ENCODE assay signal across 1 cellular context in the genomic region with DNA sequence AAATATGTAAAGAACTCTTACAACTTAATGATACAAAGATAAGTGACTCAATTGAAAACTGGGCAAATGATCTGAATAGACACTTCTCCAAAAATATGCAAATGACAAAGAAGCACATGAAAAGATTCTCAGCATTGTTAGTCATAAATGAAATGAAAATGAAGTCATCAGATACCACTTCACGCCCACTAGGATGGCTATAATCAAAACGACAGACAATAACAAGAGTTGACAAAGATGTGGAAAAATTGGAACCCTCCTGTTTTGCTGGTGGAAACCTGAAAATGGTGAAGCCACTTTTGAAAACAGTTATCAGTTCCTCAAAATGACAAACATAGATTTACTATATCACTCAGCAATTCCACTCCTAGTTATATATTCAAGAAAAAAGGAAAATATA.
A peak's percentile ranks its signal among the peaks of the same experiment; 100 is the strongest.
TF ChIP-seq lines count a peak whose summit lies in the region.

No MANE protein-coding gene starts in this region.

TF ChIP-seq in GM12878, 131 proteins besides CTCF, POLR2A, EP300 and RAD21 (continued from another document and continues in another):
- TF ChIP-seq, protein P1, sequence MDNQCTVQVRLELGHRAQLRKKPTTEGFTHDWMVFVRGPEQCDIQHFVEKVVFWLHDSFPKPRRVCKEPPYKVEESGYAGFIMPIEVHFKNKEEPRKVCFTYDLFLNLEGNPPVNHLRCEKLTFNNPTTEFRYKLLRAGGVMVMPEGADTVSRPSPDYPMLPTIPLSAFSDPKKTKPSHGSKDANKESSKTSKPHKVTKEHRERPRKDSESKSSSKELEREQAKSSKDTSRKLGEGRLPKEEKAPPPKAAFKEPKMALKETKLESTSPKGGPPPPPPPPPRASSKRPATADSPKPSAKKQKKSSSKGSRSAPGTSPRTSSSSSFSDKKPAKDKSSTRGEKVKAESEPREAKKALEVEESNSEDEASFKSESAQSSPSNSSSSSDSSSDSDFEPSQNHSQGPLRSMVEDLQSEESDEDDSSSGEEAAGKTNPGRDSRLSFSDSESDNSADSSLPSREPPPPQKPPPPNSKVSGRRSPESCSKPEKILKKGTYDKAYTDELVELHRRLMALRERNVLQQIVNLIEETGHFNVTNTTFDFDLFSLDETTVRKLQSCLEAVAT (IDR thresholded peaks at IDR 0.05), result no peak
- TF ChIP-seq YY1 (IDR thresholded peaks at IDR 0.05; ENCODE audit: low read depth, low read length) (no peak), IRF3 (IDR thresholded peaks at IDR 0.05) (no peak), TCF12 (IDR thresholded peaks at IDR 0.05; ENCODE audit: low read depth, low read length) (no peak), CREB1 (IDR thresholded peaks at IDR 0.05; ENCODE audit: low read depth) (no peak), STAT3 (IDR thresholded peaks at IDR 0.05; ENCODE audit: low read depth, low read length) (no peak), POU2F2 (IDR thresholded peaks at IDR 0.05; ENCODE audit: borderline replicate concordance, low read depth, low read length) (peak; percentile 92), NFIC (IDR thresholded peaks at IDR 0.05; ENCODE audit: low read depth, low read length) (peak; percentile 79; the same call in 1 of the 2 replicates), CREM (IDR thresholded peaks at IDR 0.05; ENCODE audit: low read depth) (peak; percentile 50; the same call in 1 of the 2 replicates), POLR2AphosphoS5 (IDR thresholded peaks at IDR 0.05; ENCODE audit: low read length) (no peak), CBFB (IDR thresholded peaks at IDR 0.05; ENCODE audit: low read depth) (peak; percentile 38; the same call in 1 of the 2 replicates), EGR1 (IDR thresholded peaks at IDR 0.05; ENCODE audit: borderline replicate concordance in 1 of 2, low read depth in 2 of 2, low read length in 2 of 2) (no peak), ZNF622 (IDR thresholded peaks at IDR 0.05) (no peak), RELB (IDR thresholded peaks at IDR 0.05; ENCODE audit: low read depth) (no peak), NR2F1 (conservative IDR thresholded peaks at IDR 0.05) (peak; percentile 41; the same call in 1 of the 2 replicates), KDM1A (IDR thresholded peaks at IDR 0.05; ENCODE audit: borderline replicate concordance) (no peak), SREBF1 (IDR thresholded peaks at IDR 0.05; ENCODE audit: low read length) (peak; percentile 69; the same call in 1 of the 2 replicates), TARDBP (IDR thresholded peaks at IDR 0.05; ENCODE audit: borderline replicate concordance) (no peak), USF2 (IDR thresholded peaks at IDR 0.05; ENCODE audit: borderline replicate concordance, low read depth, low read length) (no peak), CUX1 (IDR thresholded peaks at IDR 0.05; ENCODE audit: insufficient replicate concordance, low read depth, low read length) (no peak), IKZF1 (conservative IDR thresholded peaks at IDR 0.05) (peak; percentile 37; the same call in 1 of the 2 replicates), STAT1 (conservative IDR thresholded peaks at IDR 0.05) (no peak), MXI1 (IDR thresholded peaks at IDR 0.05; ENCODE audit: low read depth, low read length) (no peak), NBN (IDR thresholded peaks at IDR 0.05) (0 out of 2 replicates have a peak, but pooled peaks have one; percentile 26), SMC3 (IDR thresholded peaks at IDR 0.05; ENCODE audit: borderline replicate concordance, low read length) (no peak), ZNF274 (IDR thresholded peaks at IDR 0.05; ENCODE audit: insufficient read depth, insufficient read length) (no peak), ELK1 (IDR thresholded peaks at IDR 0.05; ENCODE audit: low read depth, low read length) (no peak), HCFC1 (IDR thresholded peaks at IDR 0.05; ENCODE audit: low read length) (no peak)
- TF ChIP-seq, protein P2, sequence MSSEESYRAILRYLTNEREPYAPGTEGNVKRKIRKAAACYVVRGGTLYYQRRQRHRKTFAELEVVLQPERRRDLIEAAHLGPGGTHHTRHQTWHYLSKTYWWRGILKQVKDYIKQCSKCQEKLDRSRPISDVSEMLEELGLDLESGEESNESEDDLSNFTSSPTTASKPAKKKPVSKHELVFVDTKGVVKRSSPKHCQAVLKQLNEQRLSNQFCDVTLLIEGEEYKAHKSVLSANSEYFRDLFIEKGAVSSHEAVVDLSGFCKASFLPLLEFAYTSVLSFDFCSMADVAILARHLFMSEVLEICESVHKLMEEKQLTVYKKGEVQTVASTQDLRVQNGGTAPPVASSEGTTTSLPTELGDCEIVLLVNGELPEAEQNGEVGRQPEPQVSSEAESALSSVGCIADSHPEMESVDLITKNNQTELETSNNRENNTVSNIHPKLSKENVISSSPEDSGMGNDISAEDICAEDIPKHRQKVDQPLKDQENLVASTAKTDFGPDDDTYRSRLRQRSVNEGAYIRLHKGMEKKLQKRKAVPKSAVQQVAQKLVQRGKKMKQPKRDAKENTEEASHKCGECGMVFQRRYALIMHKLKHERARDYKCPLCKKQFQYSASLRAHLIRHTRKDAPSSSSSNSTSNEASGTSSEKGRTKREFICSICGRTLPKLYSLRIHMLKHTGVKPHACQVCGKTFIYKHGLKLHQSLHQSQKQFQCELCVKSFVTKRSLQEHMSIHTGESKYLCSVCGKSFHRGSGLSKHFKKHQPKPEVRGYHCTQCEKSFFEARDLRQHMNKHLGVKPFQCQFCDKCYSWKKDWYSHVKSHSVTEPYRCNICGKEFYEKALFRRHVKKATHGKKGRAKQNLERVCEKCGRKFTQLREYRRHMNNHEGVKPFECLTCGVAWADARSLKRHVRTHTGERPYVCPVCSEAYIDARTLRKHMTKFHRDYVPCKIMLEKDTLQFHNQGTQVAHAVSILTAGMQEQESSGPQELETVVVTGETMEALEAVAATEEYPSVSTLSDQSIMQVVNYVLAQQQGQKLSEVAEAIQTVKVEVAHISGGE (CRISPR knock-in tag; IDR thresholded peaks at IDR 0.05), result no peak
- TF ChIP-seq, protein P3, sequence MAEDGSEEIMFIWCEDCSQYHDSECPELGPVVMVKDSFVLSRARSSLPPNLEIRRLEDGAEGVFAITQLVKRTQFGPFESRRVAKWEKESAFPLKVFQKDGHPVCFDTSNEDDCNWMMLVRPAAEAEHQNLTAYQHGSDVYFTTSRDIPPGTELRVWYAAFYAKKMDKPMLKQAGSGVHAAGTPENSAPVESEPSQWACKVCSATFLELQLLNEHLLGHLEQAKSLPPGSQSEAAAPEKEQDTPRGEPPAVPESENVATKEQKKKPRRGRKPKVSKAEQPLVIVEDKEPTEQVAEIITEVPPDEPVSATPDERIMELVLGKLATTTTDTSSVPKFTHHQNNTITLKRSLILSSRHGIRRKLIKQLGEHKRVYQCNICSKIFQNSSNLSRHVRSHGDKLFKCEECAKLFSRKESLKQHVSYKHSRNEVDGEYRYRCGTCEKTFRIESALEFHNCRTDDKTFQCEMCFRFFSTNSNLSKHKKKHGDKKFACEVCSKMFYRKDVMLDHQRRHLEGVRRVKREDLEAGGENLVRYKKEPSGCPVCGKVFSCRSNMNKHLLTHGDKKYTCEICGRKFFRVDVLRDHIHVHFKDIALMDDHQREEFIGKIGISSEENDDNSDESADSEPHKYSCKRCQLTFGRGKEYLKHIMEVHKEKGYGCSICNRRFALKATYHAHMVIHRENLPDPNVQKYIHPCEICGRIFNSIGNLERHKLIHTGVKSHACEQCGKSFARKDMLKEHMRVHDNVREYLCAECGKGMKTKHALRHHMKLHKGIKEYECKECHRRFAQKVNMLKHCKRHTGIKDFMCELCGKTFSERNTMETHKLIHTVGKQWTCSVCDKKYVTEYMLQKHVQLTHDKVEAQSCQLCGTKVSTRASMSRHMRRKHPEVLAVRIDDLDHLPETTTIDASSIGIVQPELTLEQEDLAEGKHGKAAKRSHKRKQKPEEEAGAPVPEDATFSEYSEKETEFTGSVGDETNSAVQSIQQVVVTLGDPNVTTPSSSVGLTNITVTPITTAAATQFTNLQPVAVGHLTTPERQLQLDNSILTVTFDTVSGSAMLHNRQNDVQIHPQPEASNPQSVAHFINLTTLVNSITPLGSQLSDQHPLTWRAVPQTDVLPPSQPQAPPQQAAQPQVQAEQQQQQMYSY (CRISPR knock-in tag; IDR thresholded peaks at IDR 0.05), result no peak
- TF ChIP-seq, protein P4, sequence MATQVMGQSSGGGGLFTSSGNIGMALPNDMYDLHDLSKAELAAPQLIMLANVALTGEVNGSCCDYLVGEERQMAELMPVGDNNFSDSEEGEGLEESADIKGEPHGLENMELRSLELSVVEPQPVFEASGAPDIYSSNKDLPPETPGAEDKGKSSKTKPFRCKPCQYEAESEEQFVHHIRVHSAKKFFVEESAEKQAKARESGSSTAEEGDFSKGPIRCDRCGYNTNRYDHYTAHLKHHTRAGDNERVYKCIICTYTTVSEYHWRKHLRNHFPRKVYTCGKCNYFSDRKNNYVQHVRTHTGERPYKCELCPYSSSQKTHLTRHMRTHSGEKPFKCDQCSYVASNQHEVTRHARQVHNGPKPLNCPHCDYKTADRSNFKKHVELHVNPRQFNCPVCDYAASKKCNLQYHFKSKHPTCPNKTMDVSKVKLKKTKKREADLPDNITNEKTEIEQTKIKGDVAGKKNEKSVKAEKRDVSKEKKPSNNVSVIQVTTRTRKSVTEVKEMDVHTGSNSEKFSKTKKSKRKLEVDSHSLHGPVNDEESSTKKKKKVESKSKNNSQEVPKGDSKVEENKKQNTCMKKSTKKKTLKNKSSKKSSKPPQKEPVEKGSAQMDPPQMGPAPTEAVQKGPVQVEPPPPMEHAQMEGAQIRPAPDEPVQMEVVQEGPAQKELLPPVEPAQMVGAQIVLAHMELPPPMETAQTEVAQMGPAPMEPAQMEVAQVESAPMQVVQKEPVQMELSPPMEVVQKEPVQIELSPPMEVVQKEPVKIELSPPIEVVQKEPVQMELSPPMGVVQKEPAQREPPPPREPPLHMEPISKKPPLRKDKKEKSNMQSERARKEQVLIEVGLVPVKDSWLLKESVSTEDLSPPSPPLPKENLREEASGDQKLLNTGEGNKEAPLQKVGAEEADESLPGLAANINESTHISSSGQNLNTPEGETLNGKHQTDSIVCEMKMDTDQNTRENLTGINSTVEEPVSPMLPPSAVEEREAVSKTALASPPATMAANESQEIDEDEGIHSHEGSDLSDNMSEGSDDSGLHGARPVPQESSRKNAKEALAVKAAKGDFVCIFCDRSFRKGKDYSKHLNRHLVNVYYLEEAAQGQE (IDR thresholded peaks at IDR 0.05; ENCODE audit: low read depth, low read length), result no peak
